ENCODE assay signal across 12 cellular contexts in the genomic region with DNA sequence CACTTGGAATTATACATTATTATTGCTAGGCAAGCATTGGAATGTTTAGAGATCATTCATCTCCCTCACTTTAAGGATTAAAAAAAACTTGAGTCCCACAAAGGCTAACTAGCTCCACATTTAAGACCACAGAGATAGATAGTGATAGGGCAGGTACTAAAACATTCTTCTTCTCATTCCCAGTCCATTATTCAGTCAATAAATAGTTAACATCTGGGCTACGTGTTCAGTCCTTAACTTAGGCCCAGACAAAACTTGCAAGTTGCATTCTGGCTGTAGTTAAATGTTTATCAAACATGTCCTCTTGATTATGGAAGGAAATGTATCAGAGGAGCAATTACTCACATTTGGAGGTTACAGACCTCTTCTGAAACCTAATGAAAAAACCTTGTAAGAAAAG. TPM values are rescaled to one million over a fixed set of nuclear protein-coding genes. Genes with fewer than 3 reads are reported as not detected.
A peak's percentile ranks its signal among the peaks of the same experiment; 100 is the strongest.
DNase-seq lines count a peak whose midpoint lies in the region; ATAC-seq, FAIRE-seq and TF ChIP-seq lines count a peak whose summit lies in the region.
"Had no signal": no experiment of that assay in that cellular context is flagged by ENCODE, and none has a peak within 500 bp of the region (broad histone marks: within the 10 kb centered on the region; RNA-seq: fewer than 3 reads in every experiment).

No MANE protein-coding gene starts in this region.

- H3K36me3 ChIP-seq in heart left ventricle (peaks cover 0 to 26% (median 17%) of the 10 kb centered on the region in 9 donors), endothelial cell of umbilical vein (ENCODE audit: control insufficient read depth in 2 of 2, extremely low read depth in 1 of 2, insufficient read depth in 2 of 2, low read length in 2 of 2) (peaks cover 10 to 11% of the 10 kb centered on the region in 2 experiments), urinary bladder (ENCODE audit: insufficient read depth) (no peaks in the 10 kb centered on the region)

- H3K4me3 ChIP-seq in heart left ventricle, result peak overlapping the region; percentile 43 to 79 (median 66)
- H3K4me3 ChIP-seq in endothelial cell of umbilical vein (replicated peaks in 1 of 3; ENCODE audit: insufficient read depth in 1 of 3, low read depth in 1 of 3, low read length in 3 of 3), result peak overlapping the region; percentile 95 to 100 (median 100)
- peak overlapping the region; percentile 45 for H3K4me3 ChIP-seq in urinary bladder (ENCODE audit: low read depth, low read length)
- H3K4me3 ChIP-seq: mucosa of descending colon had no signal

- POLR2A ChIA-PET in endothelial cell of umbilical vein (lab: Charles Lee), result no interaction called here

- DNase-seq in heart left ventricle (no peak), Right ventricle myocardium inferior (ENCODE audit: missing footprints) (no peak), endothelial cell of umbilical vein (ENCODE audit: low read depth, low spot score) (peak; percentile 51), neural crest cell (ENCODE audit: low read depth, low spot score) (no peak), NCI-H1048 (lab: John Stamatoyannopoulos, UW) (no peak), H54 (ENCODE audit: insufficient read length, low spot score) (no peak), hepatic stellate cell (ENCODE audit: low spot score) (no peak)
- DNase-seq: mucosa of descending colon, NCI-H2081 treated with DMSO at 0.1 percent for 48 hours had no signal

- no peaks in the 10 kb centered on the region for H3K9me3 Mint-ChIP-seq in neural crest cell

- ATAC-seq in heart left ventricle, result no peak
- ATAC-seq in Right ventricle myocardium inferior, result no peak
- ATAC-seq: mucosa of descending colon had no signal

- peaks cover 32% of the 10 kb centered on the region for H3K4me1 Mint-ChIP-seq in neural crest cell

- H3K9me3 ChIP-seq in heart left ventricle (no peaks in the 10 kb centered on the region), endothelial cell of umbilical vein (replicated peaks; ENCODE audit: control insufficient read depth, insufficient read depth, low read length) (no peaks in the 10 kb centered on the region)
- H3K9me3 ChIP-seq: mucosa of descending colon had no signal

- no peak for TF ChIP-seq CTCF in heart left ventricle (IDR thresholded peaks at IDR 0.05)
- no peak for TF ChIP-seq CTCF in endothelial cell of umbilical vein (IDR thresholded peaks at IDR 0.05; ENCODE audit: extremely low read depth in 1 of 2, insufficient read depth in 1 of 2, low read depth in 1 of 2, low read length in 2 of 2)
- no peak for TF ChIP-seq CTCF in neural crest cell (conservative IDR thresholded peaks at IDR 0.05)

- H3K27me3 ChIP-seq in heart left ventricle (peaks cover 0 to 5% (median 0%) of the 10 kb centered on the region in 9 donors), endothelial cell of umbilical vein (ENCODE audit: control insufficient read depth in 2 of 2, insufficient read depth in 2 of 2, low read length in 2 of 2) (no peaks in the 10 kb centered on the region)

- peak overlapping the region; percentile 12 to 97 (median 90) for H3K27ac ChIP-seq in heart left ventricle
- peak overlapping the region; percentile 99 for H3K27ac ChIP-seq in endothelial cell of umbilical vein (ENCODE audit: insufficient read depth, low read depth, low read length)
- H3K27ac ChIP-seq in urinary bladder (ENCODE audit: low read depth), result peak overlapping the region; percentile 59

- no peaks in the 10 kb centered on the region for H3K9me1 ChIP-seq in endothelial cell of umbilical vein (replicated peaks; ENCODE audit: control insufficient read depth, extremely low read depth, insufficient read depth, low read length)

- peaks cover 5% of the 10 kb centered on the region for H4K20me1 ChIP-seq in endothelial cell of umbilical vein (replicated peaks; ENCODE audit: control insufficient read depth, extremely low read depth, insufficient read depth, low read length)

- CTCF ChIA-PET in endothelial cell of umbilical vein (lab: Charles Lee), result no interaction called here

- dilution Hi-C loops in endothelial cell of umbilical vein (cut with MboI; ENCODE audit: extremely low pct_ligation_motif_present, low sequenced_read_pairs), result no loop called here

- H3K27ac Mint-ChIP-seq in neural crest cell (ENCODE audit: unreplicated experiment), result no peak overlapping the region

- H3K36me3 Mint-ChIP-seq in neural crest cell (ENCODE audit: low read depth), result peaks cover 5% of the 10 kb centered on the region

- H3K27me3 Mint-ChIP-seq in neural crest cell (ENCODE audit: low read depth), result no peaks in the 10 kb centered on the region

- H3K4me3 Mint-ChIP-seq in neural crest cell, result peak overlapping the region; percentile 93

- H3K79me2 ChIP-seq in endothelial cell of umbilical vein (ENCODE audit: control insufficient read depth, insufficient read depth, low read length), result peaks cover 50% of the 10 kb centered on the region

- peak overlapping the region; percentile 100 for H3K9ac ChIP-seq in endothelial cell of umbilical vein (replicated peaks; ENCODE audit: extremely low read depth, insufficient read depth, low read length)

- peak overlapping the region; percentile 98 for H3K4me2 ChIP-seq in endothelial cell of umbilical vein (ENCODE audit: insufficient read depth, low read length)

- no peak for FAIRE-seq in endothelial cell of umbilical vein (lab: Jason Lieb, UNC)
- FAIRE-seq in H54 (lab: Jason Lieb, UNC), result no peak
- FAIRE-seq: A204.1 had no signal

- intact Hi-C loops in heart left ventricle (cut with DNase I), result loop anchor here in 6 of 10 donors (5.0 kb wide), 2 partner anchors 48 to 78 kb away; a partner anchor contains a TSS
- intact Hi-C loops in Right ventricle myocardium inferior (cut with DNase I), result loop anchor here (5.0 kb wide), 1 partner anchor 78 kb away; a partner anchor contains a TSS
- intact Hi-C loops in endothelial cell of umbilical vein (cut with micrococcal nuclease), result loop anchor here (5.0 kb wide), 2 partner anchors 163 to 448 kb away; no protein-coding TSS in a partner anchor

- H3K4me1 ChIP-seq in heart left ventricle (peaks cover 0 to 41% (median 13%) of the 10 kb centered on the region in 12 donors), endothelial cell of umbilical vein (ENCODE audit: control insufficient read depth, extremely low read depth, insufficient read depth, low read length) (peaks cover 32% of the 10 kb centered on the region), urinary bladder (ENCODE audit: insufficient read depth) (no peaks in the 10 kb centered on the region)

- no TSS peak for BruUV-seq in endothelial cell of umbilical vein (replicated peaks; lab: Mats Ljungman, UMichigan)

- no peak for TF ChIP-seq POLR2A in heart left ventricle (IDR thresholded peaks at IDR 0.05)
- no peak for TF ChIP-seq POLR2A in endothelial cell of umbilical vein (IDR thresholded peaks at IDR 0.05; ENCODE audit: low read depth, low read length)
- TF ChIP-seq POLR2A in H54 (IDR thresholded peaks at IDR 0.05; ENCODE audit: low read depth, low read length), result no peak

- no peak overlapping the region for H2AFZ ChIP-seq in endothelial cell of umbilical vein (ENCODE audit: low read depth, low read length)

- WGBS in heart left ventricle, 4 donors, result 19 to 35% (median 29%) methylated on average over 1 of the region's 1 CpG
- WGBS in urinary bladder, result 13% methylated on average over 1 of the region's 1 CpG

TF ChIP-seq in endothelial cell of umbilical vein, 7 proteins besides CTCF, POLR2A, EP300 and RAD21 (continues in another document):
- peak; percentile 11 for TF ChIP-seq GATA2 (IDR thresholded peaks at IDR 0.05; ENCODE audit: insufficient read depth, insufficient read length, low read depth, low read length)
- TF ChIP-seq FOS (IDR thresholded peaks at IDR 0.05; ENCODE audit: borderline replicate concordance, insufficient read depth, low read length), result peak; percentile 35

RNA-seq across cellular contexts. Expression of a gene that starts 2.4 kb away (rescaled TPM):
- 10 to 100 TPM; 10.5 to 29.1 (median 18.0) TPM for total RNA-seq in heart left ventricle
- polyA plus RNA-seq in heart left ventricle, result 10 to 100 TPM; 29.4 to 37.7 TPM
- total RNA-seq in Right ventricle myocardium inferior, result 21.6 TPM
- total RNA-seq in endothelial cell of umbilical vein, result 208 and 215 TPM in 2 replicates
- 90.4 and 92.3 TPM in 2 replicates for polyA plus RNA-seq in endothelial cell of umbilical vein
- polyA plus RNA-seq in endothelial cell of umbilical vein (2011; cell fraction: cytosol; rRNA removed), result 93.2 and 133 TPM in 2 replicates
- 45.5 and 59.6 TPM in 2 replicates for polyA plus RNA-seq in endothelial cell of umbilical vein (2011; cell fraction: nucleus; rRNA removed)
- polyA plus RNA-seq in endothelial cell of umbilical vein (2012), result 143 and 162 TPM in 2 replicates
- polyA minus RNA-seq in endothelial cell of umbilical vein, result 43.9 and 44.6 TPM in 2 replicates
- polyA minus RNA-seq in endothelial cell of umbilical vein (2011; cell fraction: cytosol; rRNA and poly(A)+ RNA removed), result 1.6 TPM
- 75.7 and 94.4 TPM in 2 replicates for polyA minus RNA-seq in endothelial cell of umbilical vein (2011; cell fraction: nucleus; rRNA and poly(A)+ RNA removed)
- 8.9 and 9.4 TPM in 2 replicates for total RNA-seq in neural crest cell
- total RNA-seq in urinary bladder, result 48.1 TPM
- 31.9 TPM for polyA plus RNA-seq in urinary bladder
- total RNA-seq: G401 had no signal

RNA-seq across cellular contexts. Expression of a gene that starts 17.6 kb away (rescaled TPM):
- total RNA-seq in heart left ventricle (not detected), Right ventricle myocardium inferior (not detected), endothelial cell of umbilical vein (not detected in 2 replicates), neural crest cell (0.65 and 1.0 TPM in 2 replicates), urinary bladder (0.95 TPM)
- polyA plus RNA-seq in heart left ventricle (not detected), endothelial cell of umbilical vein (not detected in 2 replicates), urinary bladder (not detected)
- polyA plus RNA-seq in endothelial cell of umbilical vein (2011; cell fraction: cytosol; rRNA removed), result not detected in 2 replicates
- polyA plus RNA-seq in endothelial cell of umbilical vein (2011; cell fraction: nucleus; rRNA removed), result not detected in 2 replicates
- not detected in 2 replicates for polyA plus RNA-seq in endothelial cell of umbilical vein (2012)
- not detected in 2 replicates for polyA minus RNA-seq in endothelial cell of umbilical vein
- 1.3 TPM for polyA minus RNA-seq in endothelial cell of umbilical vein (2011; cell fraction: cytosol; rRNA and poly(A)+ RNA removed)
- not detected in 2 replicates for polyA minus RNA-seq in endothelial cell of umbilical vein (2011; cell fraction: nucleus; rRNA and poly(A)+ RNA removed)
- total RNA-seq: G401, mucosa of descending colon had no signal

RNA-seq across cellular contexts. Expression of a gene that starts 33.4 kb away (rescaled TPM):
- total RNA-seq in heart left ventricle (10 to 100 TPM in 1 of 9 donors, 1 to 10 TPM in 6, under 1 TPM in 2; 0.92 to 26.8 (median 1.9) TPM), Right ventricle myocardium inferior (2.4 TPM), endothelial cell of umbilical vein (33.1 and 65.9 TPM in 2 replicates), neural crest cell (0.84 and 0.86 TPM in 2 replicates), urinary bladder (19.3 TPM)
- polyA plus RNA-seq in heart left ventricle (10 to 100 TPM in 1 of 2 donors, 1 to 10 TPM in 1; 1.7 to 10.1 TPM), endothelial cell of umbilical vein (49.9 and 57.3 TPM in 2 replicates), urinary bladder (5.5 TPM)
- 29.5 and 34.7 TPM in 2 replicates for polyA plus RNA-seq in endothelial cell of umbilical vein (2011; cell fraction: cytosol; rRNA removed)
- 16.0 and 16.1 TPM in 2 replicates for polyA plus RNA-seq in endothelial cell of umbilical vein (2011; cell fraction: nucleus; rRNA removed)
- 47.8 and 68.3 TPM in 2 replicates for polyA plus RNA-seq in endothelial cell of umbilical vein (2012)
- 19.5 and 23.9 TPM in 2 replicates for polyA minus RNA-seq in endothelial cell of umbilical vein
- not detected for polyA minus RNA-seq in endothelial cell of umbilical vein (2011; cell fraction: cytosol; rRNA and poly(A)+ RNA removed)
- 7.4 and 11.3 TPM in 2 replicates for polyA minus RNA-seq in endothelial cell of umbilical vein (2011; cell fraction: nucleus; rRNA and poly(A)+ RNA removed)
- total RNA-seq: G401 had no signal

Comparison
In these comparisons a context has a peak if more than half of its experiments do, and no peak if none do; other contexts are left out.
1. H3K4me3 ChIP-seq: peak in every context shown above with its lines; median percentile 100 in endothelial cell of umbilical vein; 66 in heart left ventricle; 45 in urinary bladder.